ENCODE assay signal across 13 cellular contexts in the genomic region with DNA sequence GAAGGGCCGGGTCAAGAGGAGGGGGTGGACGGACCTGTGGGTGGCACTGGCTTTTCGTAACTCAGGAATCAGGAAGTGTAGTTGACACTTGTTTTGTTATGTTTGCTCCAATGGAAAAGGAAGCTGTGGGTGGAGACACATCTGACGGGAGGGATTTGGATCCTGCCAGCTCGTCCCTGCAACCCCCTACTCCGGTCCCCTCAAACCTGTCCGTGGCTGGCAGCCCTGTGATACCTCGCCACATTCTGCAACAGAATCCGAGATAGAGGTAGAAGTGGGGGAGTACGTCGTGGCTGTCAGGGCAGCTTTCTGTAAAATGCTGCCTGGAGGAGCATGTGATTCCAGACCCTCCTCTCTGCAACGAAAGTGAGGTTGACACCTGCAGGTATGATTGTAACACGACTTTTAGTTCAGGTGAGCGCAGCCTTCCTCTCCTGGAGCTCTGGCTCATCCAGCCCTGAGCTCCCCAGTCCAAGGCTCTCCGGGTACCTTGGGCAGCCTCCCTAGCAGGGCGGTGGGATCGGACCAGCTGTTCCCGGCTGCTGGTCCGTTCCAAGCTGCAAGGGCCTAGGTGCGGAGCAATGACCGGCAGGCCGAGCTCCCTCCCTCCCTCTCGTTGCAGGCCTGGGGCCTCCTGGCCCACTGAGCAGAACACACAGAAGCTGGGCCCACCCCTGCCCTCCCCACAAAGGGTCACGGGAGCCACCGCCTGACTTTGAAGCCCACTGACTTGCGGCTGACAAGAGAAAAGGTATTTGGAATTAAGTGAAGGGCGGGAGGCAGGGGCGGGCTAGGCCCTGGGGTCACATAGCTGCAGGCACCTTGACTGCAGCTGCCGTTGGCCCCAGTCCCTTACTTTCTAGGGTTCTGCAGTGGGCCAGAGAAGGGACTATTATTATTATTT.
DNase-seq lines count a peak whose midpoint lies in the region; ATAC-seq and TF ChIP-seq lines count a peak whose summit lies in the region.
"Had no signal": no experiment of that assay in that cellular context is flagged by ENCODE, and none has a peak within 500 bp of the region (broad histone marks: within the 10 kb centered on the region; RNA-seq: fewer than 3 reads in every experiment).

No MANE protein-coding gene starts in this region.

- no peak overlapping the region for H4K8ac ChIP-seq in mesendoderm (ENCODE audit: low read depth, low read length)

- TF ChIP-seq CTCF in dorsolateral prefrontal cortex (IDR thresholded peaks at IDR 0.05 in 54 of 56, conservative IDR thresholded peaks at IDR 0.05 in 2 of 56; ENCODE audit: low read depth in 1 of 56, partially characterized antibody in 56 of 56) (no peak), tibial nerve (IDR thresholded peaks at IDR 0.05) (no peak), Caco-2 (IDR thresholded peaks at IDR 0.05; ENCODE audit: insufficient read depth in 1 of 2, low read depth in 1 of 2, low read length in 1 of 2, severe bottlenecking in 1 of 2, unreplicated experiment in 1 of 2) (no peak)

- H3K27me3 ChIP-seq in dorsolateral prefrontal cortex (no peaks in the 10 kb centered on the region), mesendoderm (ENCODE audit: insufficient read depth, low read length, poor library complexity) (no peaks in the 10 kb centered on the region), tibial nerve (no peaks in the 10 kb centered on the region), Caco-2 (replicated peaks; ENCODE audit: control insufficient read depth, insufficient read depth, low read length) (no peaks in the 10 kb centered on the region)

- peak overlapping the region in 20 of 59 donors; percentile 5 to 80 (median 32) for H3K27ac ChIP-seq in dorsolateral prefrontal cortex
- H3K27ac ChIP-seq in mesendoderm (ENCODE audit: low read depth, low read length): no peak overlapping the region
- peak overlapping the region in 2 of 4 donors; percentile 35 to 42 for H3K27ac ChIP-seq in tibial nerve

- no peaks in the 10 kb centered on the region for H3K79me2 ChIP-seq in mesendoderm (ENCODE audit: control insufficient read depth, insufficient read depth, low read length)

- H3K56ac ChIP-seq in mesendoderm (ENCODE audit: low read length): peak overlapping the region; percentile 39

- no peak for TF ChIP-seq EP300 in tibial nerve (IDR thresholded peaks at IDR 0.05)

- H3K4ac ChIP-seq in mesendoderm (ENCODE audit: low read depth, low read length): no peak overlapping the region

- WGBS in mesendoderm (ENCODE audit: extremely low coverage, insufficient coverage, low lambda C conversion rate): no CpG with 5 or more reads among the region's 29 CpGs
- 48 to 57% methylated on average over 28 to 29 of the region's 29 CpGs for WGBS in tibial nerve, 2 donors

- no peak overlapping the region for H3K4me3 Mint-ChIP-seq in activated CD8-positive, alpha-beta memory T cell treated with anti-CD3 and anti-CD28 coated beads, Interleukin-2, amount 10 ng/mL, durations not matched to agents 7 days and 5 days
- H3K4me3 Mint-ChIP-seq in Caco-2 (ENCODE audit: unreplicated experiment): no peak overlapping the region
- H3K4me3 Mint-ChIP-seq: activated T-cell treated with anti-CD3 and anti-CD28 coated beads, Interleukin-2, amount 50 U/mL, for 72 hours; stimulated activated memory B cell treated with anti-CD40 and anti-IgM and Interleukin-4, amounts not matched to agents 10 μg/mL and 1 μg/mL and 100 μg/mL, for 72 hours had no signal

- POLR2A ChIA-PET in Caco-2 (lab: Charles Lee): no interaction called here

- CTCF ChIA-PET in activated CD8-positive, alpha-beta memory T cell treated with anti-CD3 and anti-CD28 coated beads, Interleukin-2, amount 10 ng/mL, durations not matched to agents 7 days and 5 days (lab: Charles Lee): no interaction called here
- CTCF ChIA-PET in Caco-2 (lab: Charles Lee): interaction anchor here (0.9 kb wide), 1 partner anchor 109 kb away, joined by 3 read pairs; no protein-coding TSS in a partner anchor

- ATAC-seq in activated CD8-positive, alpha-beta memory T cell treated with anti-CD3 and anti-CD28 coated beads, Interleukin-2, amount 10 ng/mL, durations not matched to agents 7 days and 5 days: no peak
- ATAC-seq in HG02759 (IDR thresholded peaks at IDR 0.05; ENCODE audit: unreplicated experiment) (no peak), HG03469 (IDR thresholded peaks at IDR 0.05; ENCODE audit: unreplicated experiment) (no peak)
- ATAC-seq: activated T-cell treated with anti-CD3 and anti-CD28 coated beads, Interleukin-2, amount 50 U/mL, for 72 hours; stimulated activated memory B cell treated with anti-CD40 and anti-IgM and Interleukin-4, amounts not matched to agents 10 μg/mL and 1 μg/mL and 100 μg/mL, for 72 hours had no signal

- H3K4me3 ChIP-seq in dorsolateral prefrontal cortex (peak overlapping the region in 45 of 59 donors; percentile 1 to 56 (median 34)), mesendoderm (ENCODE audit: low read length) (no peak overlapping the region), tibial nerve (peak overlapping the region; percentile 20 to 50 (median 26)), Caco-2 (ENCODE audit: low read depth, low read length) (no peak overlapping the region)

- H4K5ac ChIP-seq in mesendoderm (ENCODE audit: low read length): no peak overlapping the region

- H2AK5ac ChIP-seq in mesendoderm (ENCODE audit: low read length): no peak overlapping the region

- H3K27me3 Mint-ChIP-seq in activated CD8-positive, alpha-beta memory T cell treated with anti-CD3 and anti-CD28 coated beads, Interleukin-2, amount 10 ng/mL, durations not matched to agents 7 days and 5 days: no peaks in the 10 kb centered on the region
- H3K27me3 Mint-ChIP-seq in Caco-2 (ENCODE audit: insufficient read depth, unreplicated experiment): no peaks in the 10 kb centered on the region

- H3K36me3 Mint-ChIP-seq in activated CD8-positive, alpha-beta memory T cell treated with anti-CD3 and anti-CD28 coated beads, Interleukin-2, amount 10 ng/mL, durations not matched to agents 7 days and 5 days: no peaks in the 10 kb centered on the region
- H3K36me3 Mint-ChIP-seq in Caco-2 (ENCODE audit: insufficient read depth, unreplicated experiment): no peaks in the 10 kb centered on the region
- H3K36me3 Mint-ChIP-seq: IgD-negative memory B cell; stimulated activated memory B cell treated with anti-CD40 and anti-IgM and Interleukin-4, amounts not matched to agents 10 μg/mL and 1 μg/mL and 100 μg/mL, for 72 hours had no signal

- no peaks in the 10 kb centered on the region for H3K4me1 Mint-ChIP-seq in activated CD8-positive, alpha-beta memory T cell treated with anti-CD3 and anti-CD28 coated beads, Interleukin-2, amount 10 ng/mL, durations not matched to agents 7 days and 5 days
- peaks cover 9% of the 10 kb centered on the region for H3K4me1 Mint-ChIP-seq in Caco-2 (ENCODE audit: low read depth, unreplicated experiment)
- H3K4me1 Mint-ChIP-seq: stimulated activated memory B cell treated with anti-CD40 and anti-IgM and Interleukin-4, amounts not matched to agents 10 μg/mL and 1 μg/mL and 100 μg/mL, for 72 hours had no signal

- peak overlapping the region; percentile 32 for H3K4me2 ChIP-seq in mesendoderm (ENCODE audit: low read length)

- H3K9me3 ChIP-seq in tibial nerve (no peaks in the 10 kb centered on the region), Caco-2 (no peaks in the 10 kb centered on the region)

- no peak overlapping the region for H2BK15ac ChIP-seq in mesendoderm (replicated peaks; ENCODE audit: low read depth)

- DNase-seq in activated CD8-positive, alpha-beta memory T cell treated with anti-CD3 and anti-CD28 coated beads, Interleukin-2, amount 10 ng/mL, durations not matched to agents 7 days and 5 days: peak; percentile 28
- DNase-seq in activated CD8-positive, alpha-beta memory T cell treated with anti-CD3 and anti-CD28 coated beads for 24 hours: no peak
- DNase-seq in dorsolateral prefrontal cortex: peak in 5 of 10 donors; percentile 20 to 36 (median 31)
- DNase-seq in mesendoderm: no peak
- DNase-seq in tibial nerve (ENCODE audit: low spot score in 2 of 2): peak in 1 of 2 donors; percentile 10
- no peak for DNase-seq in Caco-2
- DNase-seq: activated T-cell treated with anti-CD3 and anti-CD28 coated beads, Interleukin-2, amount 50 U/mL, for 72 hours; HCEC 1CT; RPMI8226 had no signal

- no peaks in the 10 kb centered on the region for H3K36me3 ChIP-seq in mesendoderm (ENCODE audit: control insufficient read depth, insufficient read depth, low read length)
- H3K36me3 ChIP-seq in tibial nerve: no peaks in the 10 kb centered on the region
- H3K36me3 ChIP-seq in Caco-2 (ENCODE audit: control insufficient read depth, insufficient read depth, low read length): no peaks in the 10 kb centered on the region

- no peak overlapping the region for H2BK5ac ChIP-seq in mesendoderm (ENCODE audit: low read length)

- intact Hi-C loops in dorsolateral prefrontal cortex (cut with DNase I): no loop called here
- intact Hi-C loops in Caco-2 (cut with micrococcal nuclease; ENCODE audit: unreplicated experiment): no loop called here

- no peak overlapping the region for H3K18ac ChIP-seq in mesendoderm (ENCODE audit: low read length)

- H3K23ac ChIP-seq in mesendoderm (ENCODE audit: low read length): no peak overlapping the region

- H3K9ac ChIP-seq in mesendoderm (ENCODE audit: low read length): no peak overlapping the region

- no peak overlapping the region for H3K27ac Mint-ChIP-seq in activated CD8-positive, alpha-beta memory T cell treated with anti-CD3 and anti-CD28 coated beads, Interleukin-2, amount 10 ng/mL, durations not matched to agents 7 days and 5 days
- H3K27ac Mint-ChIP-seq in Caco-2 (ENCODE audit: unreplicated experiment): no peak overlapping the region
- H3K27ac Mint-ChIP-seq: activated T-cell treated with anti-CD3 and anti-CD28 coated beads, Interleukin-2, amount 50 U/mL, for 72 hours; IgD-negative memory B cell; stimulated activated memory B cell treated with anti-CD40 and anti-IgM and Interleukin-4, amounts not matched to agents 10 μg/mL and 1 μg/mL and 100 μg/mL, for 72 hours had no signal

- no peaks in the 10 kb centered on the region for H3K9me3 Mint-ChIP-seq in activated CD8-positive, alpha-beta memory T cell treated with anti-CD3 and anti-CD28 coated beads, Interleukin-2, amount 10 ng/mL, durations not matched to agents 7 days and 5 days (ENCODE audit: low read depth)
- no peaks in the 10 kb centered on the region for H3K9me3 Mint-ChIP-seq in Caco-2 (ENCODE audit: unreplicated experiment)
- H3K9me3 Mint-ChIP-seq: activated T-cell treated with anti-CD3 and anti-CD28 coated beads, Interleukin-2, amount 50 U/mL, for 72 hours; IgD-negative memory B cell; stimulated activated memory B cell treated with anti-CD40 and anti-IgM and Interleukin-4, amounts not matched to agents 10 μg/mL and 1 μg/mL and 100 μg/mL, for 72 hours had no signal

- H3K4me1 ChIP-seq in mesendoderm (ENCODE audit: control insufficient read depth, low read depth, low read length): no peaks in the 10 kb centered on the region
- H3K4me1 ChIP-seq in tibial nerve: peaks cover 0 to 28% (median 0%) of the 10 kb centered on the region in 4 donors
- H3K4me1 ChIP-seq in Caco-2: peaks cover 10% of the 10 kb centered on the region

- no peak overlapping the region for H2BK120ac ChIP-seq in mesendoderm (ENCODE audit: low read depth, low read length)

- TF ChIP-seq POLR2A in tibial nerve (IDR thresholded peaks at IDR 0.05): no peak

- H3K79me1 ChIP-seq in mesendoderm (ENCODE audit: low read length): no peaks in the 10 kb centered on the region

- no TSS peak for BruUV-seq in Caco-2 (replicated peaks; lab: Mats Ljungman, UMichigan)

Comparison
In these comparisons a context has a peak if more than half of its experiments do, and no peak if none do; other contexts are left out.
1. H3K4me3 ChIP-seq: peak in dorsolateral prefrontal cortex (45 of 59) and tibial nerve (4 of 4); none in mesendoderm (single experiment) and Caco-2 (single experiment).